34 cellular contexts compared by ENCODE assay signal in the genomic region with DNA sequence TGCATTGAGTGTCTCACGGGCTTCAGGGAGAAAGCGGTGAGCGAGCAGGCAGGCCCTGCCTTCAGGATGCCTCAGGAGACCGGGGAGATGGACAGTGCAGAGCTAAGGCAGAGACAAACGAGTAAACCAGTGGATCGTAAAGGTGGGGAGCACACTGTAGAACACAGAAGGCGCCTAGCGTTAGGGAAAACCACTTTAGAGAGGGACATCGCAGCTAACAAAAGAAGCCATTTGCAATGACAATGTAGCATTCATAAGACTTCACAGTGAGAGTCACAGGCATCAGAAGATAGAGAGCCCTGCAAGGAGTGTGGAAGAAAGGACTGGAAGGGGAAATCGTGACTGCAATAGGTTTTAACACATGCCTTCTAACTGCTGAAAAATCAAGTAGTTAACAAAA. TPM values are rescaled to one million over a fixed set of nuclear protein-coding genes. Genes with fewer than 3 reads are reported as not detected.
DNase-seq lines count a peak whose midpoint lies in the region; ATAC-seq and TF ChIP-seq lines count a peak whose summit lies in the region.
"Had no signal": no experiment of that assay in that cellular context is flagged by ENCODE, and none has a peak within 500 bp of the region (broad histone marks: within the 10 kb centered on the region; RNA-seq: fewer than 3 reads in every experiment).

No MANE protein-coding gene starts in this region.

- ATAC-seq in heart right ventricle (peak in 1 of 8 donors; percentile 45), T-cell (replicated peaks in 1 of 4) (no peak)
- ATAC-seq in stimulated activated naive B cell treated with anti-CD40 and anti-IgM and Interleukin-4, amounts not matched to agents 10 μg/mL and 1 μg/mL and 100 μg/mL, for 72 hours (replicated peaks), result peak; percentile 62 to 65
- ATAC-seq: A549; naive thymus-derived CD4-positive, alpha-beta T cell; stimulated activated naive CD8-positive, alpha-beta T cell treated with anti-CD3 and anti-CD28 coated beads, Interleukin-15, amount 100 ng/mL, for 72 hours had no signal

- H4K20me1 ChIP-seq in OCI-LY3 (ENCODE audit: insufficient read depth, low read length), result no peaks in the 10 kb centered on the region

- peaks cover 7 to 37% (median 24%) of the 10 kb centered on the region in 9 donors for H3K4me1 ChIP-seq in heart right ventricle
- H3K4me1 ChIP-seq in OCI-LY3 (ENCODE audit: low read length), result peaks cover 12% of the 10 kb centered on the region
- H3K4me1 ChIP-seq in iPS DF 6.9 (ENCODE audit: control insufficient read depth, insufficient read depth, low read length), result peaks cover 2% of the 10 kb centered on the region; the same call in 1 of the 2 replicates
- H3K4me1 ChIP-seq: A549 had no signal

- H3K36me3 ChIP-seq in heart right ventricle (no peaks in the 10 kb centered on the region), OCI-LY3 (replicated peaks; ENCODE audit: low read depth, low read length) (no peaks in the 10 kb centered on the region), iPS DF 6.9 (ENCODE audit: control insufficient read depth, insufficient read depth, low read length) (no peaks in the 10 kb centered on the region), WERI-Rb-1 (no peaks in the 10 kb centered on the region)

- peaks cover 3 to 6% of the 10 kb centered on the region in 2 donors for H3K36me3 Mint-ChIP-seq in stimulated activated naive B cell treated with anti-CD40 and anti-IgM and Interleukin-4, amounts not matched to agents 10 μg/mL and 1 μg/mL and 100 μg/mL, for 72 hours
- H3K36me3 Mint-ChIP-seq in T-cell, result no peaks in the 10 kb centered on the region
- H3K36me3 Mint-ChIP-seq: activated naive CD8-positive, alpha-beta T cell; naive thymus-derived CD4-positive, alpha-beta T cell had no signal

- no peak overlapping the region for H3K9ac ChIP-seq in OCI-LY3 (ENCODE audit: low read length)

- 83 to 84% methylated on average over 10 of the region's 10 CpGs for WGBS in heart right ventricle, 2 donors
- WGBS in iPS DF 6.9 (ENCODE audit: insufficient coverage, insufficient read length), result no CpG with 5 or more reads among the region's 10 CpGs

- peak overlapping the region; percentile 50 for H3K4me2 ChIP-seq in OCI-LY3 (ENCODE audit: low read length)
- H3K4me2 ChIP-seq: A549 had no signal

- H3K4me3 ChIP-seq in heart right ventricle (no peak overlapping the region), OCI-LY3 (ENCODE audit: low read length) (no peak overlapping the region), iPS DF 6.9 (ENCODE audit: low read length) (no peak overlapping the region), WERI-Rb-1 (ENCODE audit: low read depth, low read length) (no peak overlapping the region)
- H3K4me3 ChIP-seq: A549 had no signal

- H3K27me3 Mint-ChIP-seq in stimulated activated naive B cell treated with anti-CD40 and anti-IgM and Interleukin-4, amounts not matched to agents 10 μg/mL and 1 μg/mL and 100 μg/mL, for 72 hours, result peaks cover 0 to 2% of the 10 kb centered on the region in 2 donors
- H3K27me3 Mint-ChIP-seq in T-cell, result peaks cover 11 to 14% of the 10 kb centered on the region in 2 donors

- TF ChIP-seq CTCF in heart right ventricle (IDR thresholded peaks at IDR 0.05), result no peak
- TF ChIP-seq CTCF in OCI-LY3 (IDR thresholded peaks at IDR 0.05; ENCODE audit: low read depth, low read length), result no peak
- no peak for TF ChIP-seq CTCF in WERI-Rb-1 (IDR thresholded peaks at IDR 0.05; ENCODE audit: low read depth, low read length)

- peaks cover 19 to 32% of the 10 kb centered on the region in 2 donors for H3K4me1 Mint-ChIP-seq in stimulated activated naive B cell treated with anti-CD40 and anti-IgM and Interleukin-4, amounts not matched to agents 10 μg/mL and 1 μg/mL and 100 μg/mL, for 72 hours
- no peaks in the 10 kb centered on the region for H3K4me1 Mint-ChIP-seq in T-cell
- H3K4me1 Mint-ChIP-seq: CD8-positive, alpha-beta memory T cell; stimulated activated naive CD8-positive, alpha-beta T cell treated with anti-CD3 and anti-CD28 coated beads, Interleukin-15, amount 100 ng/mL, for 72 hours had no signal

- H3K27ac Mint-ChIP-seq in stimulated activated naive B cell treated with anti-CD40 and anti-IgM and Interleukin-4, amounts not matched to agents 10 μg/mL and 1 μg/mL and 100 μg/mL, for 72 hours, result peak overlapping the region; percentile 65
- no peak overlapping the region for H3K27ac Mint-ChIP-seq in T-cell
- H3K27ac Mint-ChIP-seq: activated naive CD8-positive, alpha-beta T cell; naive thymus-derived CD4-positive, alpha-beta T cell had no signal

- H3K4me3 Mint-ChIP-seq in stimulated activated naive B cell treated with anti-CD40 and anti-IgM and Interleukin-4, amounts not matched to agents 10 μg/mL and 1 μg/mL and 100 μg/mL, for 72 hours, result peak overlapping the region; percentile 15 to 18
- no peak overlapping the region for H3K4me3 Mint-ChIP-seq in T-cell
- H3K4me3 Mint-ChIP-seq: activated naive CD8-positive, alpha-beta T cell; CD8-positive, alpha-beta memory T cell; naive thymus-derived CD4-positive, alpha-beta T cell; stimulated activated naive CD8-positive, alpha-beta T cell treated with anti-CD3 and anti-CD28 coated beads, Interleukin-15, amount 100 ng/mL, for 72 hours had no signal

- H3K9me3 ChIP-seq in heart right ventricle, result no peaks in the 10 kb centered on the region
- no peaks in the 10 kb centered on the region for H3K9me3 ChIP-seq in OCI-LY3 (ENCODE audit: insufficient read depth, low read length)
- no peaks in the 10 kb centered on the region for H3K9me3 ChIP-seq in iPS DF 6.9 (ENCODE audit: control insufficient read depth, insufficient read depth, low read length)
- H3K9me3 ChIP-seq in WERI-Rb-1 (ENCODE audit: severe bottlenecking), result no peaks in the 10 kb centered on the region
- H3K9me3 ChIP-seq: A549 had no signal

- intact Hi-C loops in heart right ventricle (cut with DNase I) (no loop called here), cardiac septum (cut with DNase I) (no loop called here)

- H3K9me3 Mint-ChIP-seq in stimulated activated naive B cell treated with anti-CD40 and anti-IgM and Interleukin-4, amounts not matched to agents 10 μg/mL and 1 μg/mL and 100 μg/mL, for 72 hours, result peaks cover 6% of the 10 kb centered on the region in 2 donors
- H3K9me3 Mint-ChIP-seq in T-cell, result peaks cover 0 to 4% (median 0%) of the 10 kb centered on the region in 3 donors

- CTCF ChIA-PET in T-cell (lab: Charles Lee), result no interaction called here

- no peaks in the 10 kb centered on the region for H3K27me3 ChIP-seq in heart right ventricle
- no peaks in the 10 kb centered on the region for H3K27me3 ChIP-seq in OCI-LY3 (ENCODE audit: low read depth, low read length)
- peaks cover 14% of the 10 kb centered on the region; the same call in 1 of the 2 replicates for H3K27me3 ChIP-seq in iPS DF 6.9 (ENCODE audit: control insufficient read depth, insufficient read depth, low read length)
- no peaks in the 10 kb centered on the region for H3K27me3 ChIP-seq in WERI-Rb-1 (ENCODE audit: insufficient read depth, low read depth, severe bottlenecking)

- H3K27ac ChIP-seq in heart right ventricle (peak overlapping the region in 6 of 10 donors; percentile 2 to 54 (median 4)), OCI-LY3 (ENCODE audit: low read length) (no peak overlapping the region), iPS DF 6.9 (ENCODE audit: low read length) (no peak overlapping the region), WERI-Rb-1 (no peak overlapping the region)
- H3K27ac ChIP-seq: A549, epithelial cell of prostate, VCaP had no signal

- no peaks in the 10 kb centered on the region for H3K79me2 ChIP-seq in OCI-LY3 (ENCODE audit: low read length)

- DNase-seq in heart right ventricle, result no peak
- DNase-seq in cardiac septum (ENCODE audit: low spot score), result no peak
- DNase-seq in iPS DF 6.9 (ENCODE audit: low read depth, low spot score), result peak; percentile 27
- DNase-seq in stimulated activated naive B cell treated with anti-CD40 and anti-IgM and Interleukin-4, amounts not matched to agents 10 μg/mL and 1 μg/mL and 100 μg/mL, for 72 hours, result no peak
- no peak for DNase-seq in T-cell
- DNase-seq in activated CD4-positive, alpha-beta T cell treated with anti-CD3 and anti-CD28 coated beads, Interleukin-2, amount 50 U/mL, for 48 hours, result no peak
- no peak for DNase-seq in WERI-Rb-1
- DNase-seq: activated CD4-positive, alpha-beta T cell treated with anti-CD3 and anti-CD28 coated beads for 48 hours; activated CD8-positive, alpha-beta memory T cell treated with anti-CD3 and anti-CD28 coated beads for 24 hours; activated effector memory CD4-positive, alpha-beta T cell treated with Interleukin-2 at 50 U/mL for 16 hours; activated T-cell treated with anti-CD3 and anti-CD28 coated beads for 4 hours; CD8-positive, alpha-beta memory T cell; hypothalamus; MM.1S; naive thymus-derived CD4-positive, alpha-beta T cell; NCI-H1417 treated with DMSO at 0.1 percent for 48 hours; NCI-H2029 treated with DMSO at 0.1 percent for 48 hours; NCI-H226; NCI-H526 treated with DMSO at 0.1 percent for 48 hours; occipital lobe; retina; SIG-M5; small intestine; stimulated activated naive CD8-positive, alpha-beta T cell treated with anti-CD3 and anti-CD28 coated beads, Interleukin-15, amount 100 ng/mL, for 72 hours; T-helper 9 cell had no signal

- POLR2A ChIA-PET in T-cell (lab: Charles Lee), result interaction anchor here in 1 of 2 donors (0.6 kb wide), 1 partner anchor 105 kb away, joined by 3 read pairs; no protein-coding TSS in a partner anchor

- H2AFZ ChIP-seq in OCI-LY3 (ENCODE audit: low read depth, low read length), result no peak overlapping the region

RNA-seq across cellular contexts. Expression of gene TMEM273, which starts 54.9 kb away (rescaled TPM):
- 10 to 100 TPM; 10.9 to 27.3 (median 18.6) TPM for total RNA-seq in heart right ventricle
- 10 to 100 TPM; 17.4 to 28.5 TPM for polyA plus RNA-seq in heart right ventricle
- total RNA-seq in cardiac septum, result 16.6 TPM
- 10 to 100 TPM in 4 of 5 donors, 1 to 10 TPM in 1; 8.4 to 22.9 (median 15.6) TPM for total RNA-seq in T-cell
- total RNA-seq: chondrocyte, Daoy had no signal
- polyA plus RNA-seq: A549, keratinocyte had no signal

RNA-seq across cellular contexts. Expression of gene C10orf71, which starts 55.8 kb away (rescaled TPM):
- total RNA-seq in heart right ventricle, result 100 to 1,000 TPM in 9 of 10 donors, 10 to 100 TPM in 1; 56.0 to 225 (median 180) TPM
- polyA plus RNA-seq in heart right ventricle, result 10 to 100 TPM in 1 of 2 donors, 1 to 10 TPM in 1; 3.6 to 23.0 TPM
- total RNA-seq in cardiac septum, result 163 TPM
- not detected for total RNA-seq in T-cell
- total RNA-seq: CD8-positive, alpha-beta memory T cell; chondrocyte; Daoy; lower leg skin; naive thymus-derived CD4-positive, alpha-beta T cell; occipital lobe had no signal
- polyA plus RNA-seq: A549; CD8-positive, alpha-beta memory T cell; keratinocyte; naive thymus-derived CD4-positive, alpha-beta T cell had no signal

Comparison
In these comparisons a context has a peak if more than half of its experiments do, and no peak if none do; other contexts are left out.
1. ATAC-seq: peak in stimulated activated naive B cell treated with anti-CD40 and anti-IgM and Interleukin-4, amounts not matched to agents 10 μg/mL and 1 μg/mL and 100 μg/mL, for 72 hours (2 of 2); none in T-cell (0 of 4).
2. H3K27ac ChIP-seq: peak in heart right ventricle (6 of 10); none in OCI-LY3 (single experiment), iPS DF 6.9 (single experiment) and WERI-Rb-1 (single experiment).
3. H3K4me3 Mint-ChIP-seq: peak in stimulated activated naive B cell treated with anti-CD40 and anti-IgM and Interleukin-4, amounts not matched to agents 10 μg/mL and 1 μg/mL and 100 μg/mL, for 72 hours (2 of 2); none in T-cell (0 of 3).
4. RNA of gene C10orf71, which starts 55.8 kb away (total RNA-seq): 56.0 to 225 TPM in heart right ventricle and 163 TPM in cardiac septum (single experiment); not detected in T-cell; every median in the first group is over 10 times any median in the second.